Comparison of ENCODE assay signal across 18 cellular contexts in the genomic region with DNA sequence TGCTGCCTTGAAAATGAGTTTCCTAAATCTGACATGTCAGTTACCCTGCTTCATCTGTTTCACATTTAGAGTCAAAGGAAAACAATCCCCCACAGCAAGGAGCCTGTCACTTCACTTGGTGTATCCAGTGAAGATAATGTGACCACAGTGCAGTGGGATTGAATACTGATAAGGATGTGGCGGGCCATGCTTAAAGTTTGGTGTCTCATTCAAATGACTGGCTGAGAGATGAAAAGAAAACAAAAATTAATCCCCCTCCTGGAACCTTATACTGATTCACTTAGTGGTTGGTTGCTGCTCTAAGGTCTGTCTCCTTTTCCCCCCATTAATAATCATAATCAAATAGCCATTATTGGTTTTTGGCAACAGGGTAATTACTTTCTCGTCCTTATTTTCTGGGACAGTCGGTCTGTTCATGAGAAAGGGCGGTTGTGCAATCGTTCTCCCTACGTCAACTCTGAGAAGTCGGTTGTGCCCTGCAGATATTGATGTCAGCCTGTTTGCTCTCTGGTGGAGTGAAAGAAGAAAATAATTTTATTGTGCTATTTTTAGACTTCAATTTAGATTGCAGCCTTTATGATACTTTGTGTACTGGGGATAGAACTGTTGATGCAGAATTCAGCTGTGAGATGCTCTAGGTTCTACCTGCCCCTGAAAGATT.
A peak's percentile ranks its signal among the peaks of the same experiment; 100 is the strongest.
DNase-seq lines count a peak whose midpoint lies in the region; ATAC-seq and TF ChIP-seq lines count a peak whose summit lies in the region.
"Had no signal": no experiment of that assay in that cellular context is flagged by ENCODE, and none has a peak within 500 bp of the region (broad histone marks: within the 10 kb centered on the region; RNA-seq: fewer than 3 reads in every experiment).

No MANE protein-coding gene starts in this region.

- no peak overlapping the region for H3K9ac ChIP-seq in endodermal cell (ENCODE audit: extremely low read depth, low read length, poor library complexity, severe bottlenecking)

- no peaks in the 10 kb centered on the region for H3K27me3 Mint-ChIP-seq in endodermal cell (ENCODE audit: insufficient read depth)

- H3K9me3 Mint-ChIP-seq in endodermal cell, result no peaks in the 10 kb centered on the region
- H3K9me3 Mint-ChIP-seq: CD8-positive, alpha-beta memory T cell had no signal

- H3K36me3 Mint-ChIP-seq in endodermal cell (ENCODE audit: low read depth), result no peaks in the 10 kb centered on the region

- H3K4me1 Mint-ChIP-seq in endodermal cell, result peaks cover 42% of the 10 kb centered on the region

- no peaks in the 10 kb centered on the region for H3K9me3 ChIP-seq in endodermal cell (ENCODE audit: control insufficient read depth, low read length)
- H3K9me3 ChIP-seq: ovary had no signal

- peak; percentile 60 for ATAC-seq in left lobe of liver

- no peak overlapping the region for H3K4me3 Mint-ChIP-seq in endodermal cell
- H3K4me3 Mint-ChIP-seq: CD8-positive, alpha-beta memory T cell had no signal

- WGBS in endodermal cell (ENCODE audit: insufficient coverage in 1 of 2, insufficient read length in 1 of 2), 2 experiments, result 88 to 91% methylated on average over 6 to 7 of the region's 7 CpGs

- no peak overlapping the region for H3K4me3 ChIP-seq in endodermal cell (ENCODE audit: low read length)
- H3K4me3 ChIP-seq: ovary had no signal

- H3K4me1 ChIP-seq in endodermal cell (ENCODE audit: control insufficient read depth, insufficient read depth, low read length), result peaks cover 25% of the 10 kb centered on the region

- TF ChIP-seq CTCF in 22Rv1 (IDR thresholded peaks at IDR 0.05), result no peak
- no peak for TF ChIP-seq CTCF in endodermal cell (conservative IDR thresholded peaks at IDR 0.05)

- H3K36me3 ChIP-seq in endodermal cell (ENCODE audit: control insufficient read depth, insufficient read depth, low read length), result no peaks in the 10 kb centered on the region
- H3K36me3 ChIP-seq: ovary had no signal

- DNase-seq in RPMI7951 (ENCODE audit: low read depth) (peak; percentile 60), endodermal cell (peak; percentile 45), left lobe of liver (ENCODE audit: low spot score) (no peak), HPDE6-E6E7 (ENCODE audit: extremely low spot score) (no peak), HK-2 (ENCODE audit: unreplicated experiment) (no peak), DMS53 treated with DMSO at 0.1 percent for 48 hours (lab: John Stamatoyannopoulos, UW; ENCODE audit: unreplicated experiment) (no peak), AG20443 (ENCODE audit: low spot score) (no peak)
- DNase-seq: activated CD4-positive, alpha-beta T cell treated with anti-CD3 and anti-CD28 coated beads for 4 hours; activated CD8-positive, alpha-beta memory T cell treated with anti-CD3 and anti-CD28 coated beads, Interleukin-2, amount 50 U/mL, for 48 hours; activated naive CD4-positive, alpha-beta T cell treated with Interleukin-2 at 50 U/mL for 16 hours; CD8-positive, alpha-beta memory T cell; effector CD8-positive, alpha-beta T cell; GDM1; midbrain; NCI-H2029; NCI-H774 had no signal

- no peak overlapping the region for H3K27ac Mint-ChIP-seq in endodermal cell
- H3K27ac Mint-ChIP-seq: CD8-positive, alpha-beta memory T cell had no signal

- H3K27me3 ChIP-seq in endodermal cell (ENCODE audit: control insufficient read depth, insufficient read depth, low read length, poor library complexity, severe bottlenecking), result no peaks in the 10 kb centered on the region
- H3K27me3 ChIP-seq: ovary had no signal

- H3K27ac ChIP-seq in 22Rv1 (peak overlapping the region; percentile 88), endodermal cell (ENCODE audit: low read depth, low read length) (peak overlapping the region; percentile 60)
- H3K27ac ChIP-seq: ovary had no signal

Comparison
In these comparisons a context has a peak if more than half of its experiments do, and no peak if none do; other contexts are left out.
1. DNase-seq: peak in RPMI7951 (single experiment) and endodermal cell (single experiment); none in left lobe of liver (single experiment), HPDE6-E6E7 (single experiment), HK-2 (single experiment), DMS53 treated with DMSO at 0.1 percent for 48 hours (single experiment) and AG20443 (single experiment).